27 cellular contexts compared by ENCODE assay signal in the genomic region with DNA sequence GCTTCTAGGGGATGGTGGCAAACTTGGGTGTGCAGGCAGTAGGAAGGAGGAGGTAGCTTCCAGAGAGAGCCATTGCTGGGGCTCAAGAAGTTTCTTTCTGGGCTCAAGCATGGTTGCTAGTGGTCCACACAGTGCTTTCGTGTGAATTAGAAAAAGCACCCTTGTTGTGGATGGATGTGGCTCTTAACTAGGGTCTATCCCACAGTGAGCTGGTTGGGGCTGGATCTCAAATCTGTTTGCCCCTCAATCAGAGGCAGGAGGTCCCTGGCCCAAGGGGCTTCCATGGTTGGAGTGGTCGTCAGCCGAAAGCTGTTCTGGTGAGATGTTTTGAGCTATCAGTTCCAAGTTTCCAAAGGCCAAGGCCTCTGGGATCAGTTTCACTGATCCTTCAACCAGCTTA. TPM values are rescaled to one million over a fixed set of nuclear protein-coding genes. Genes with fewer than 3 reads are reported as not detected.
DNase-seq lines count a peak whose midpoint lies in the region; ATAC-seq and TF ChIP-seq lines count a peak whose summit lies in the region.
"Had no signal": no experiment of that assay in that cellular context is flagged by ENCODE, and none has a peak within 500 bp of the region (broad histone marks: within the 10 kb centered on the region; RNA-seq: fewer than 3 reads in every experiment).

No MANE protein-coding gene starts in this region.

- H3K27ac Mint-ChIP-seq in neural crest cell (ENCODE audit: unreplicated experiment): peak overlapping the region; percentile 83

- 95% methylated on average over 3 of the region's 3 CpGs for WGBS in right cardiac atrium
- 97 to 98% methylated on average over 3 of the region's 3 CpGs for WGBS in heart right ventricle, 2 donors

- H3K4me1 ChIP-seq in right cardiac atrium (ENCODE audit: control insufficient read depth, insufficient read depth, low read length): peaks cover 52% of the 10 kb centered on the region
- peaks cover 40 to 98% (median 84%) of the 10 kb centered on the region in 9 donors for H3K4me1 ChIP-seq in heart right ventricle
- H3K4me1 ChIP-seq: SJSA1 had no signal

- H3K9me3 Mint-ChIP-seq in neural crest cell: no peaks in the 10 kb centered on the region
- H3K9me3 Mint-ChIP-seq: CD4-positive, CD25-positive, alpha-beta regulatory T cell had no signal

- DNase-seq in right cardiac atrium: no peak
- no peak for DNase-seq in heart right ventricle
- DNase-seq in neural crest cell (ENCODE audit: low read depth, low spot score): no peak
- DNase-seq in GM20000 (ENCODE audit: low spot score): no peak
- DNase-seq in G401 (ENCODE audit: low spot score): no peak
- DNase-seq: CD4-positive, CD25-positive, alpha-beta regulatory T cell; COR-L47; DMS53; GOT3; HCEC 1CT; Karpas-422; NCI-H1105; NCI-H1436 treated with DMSO at 0.1 percent for 48 hours; NCI-H1930; NCI-H446; NCI-H524 treated with DMSO at 0.1 percent for 48 hours; NCI-H774; PC-9; Right ventricle myocardium superior had no signal

- H3K4me3 Mint-ChIP-seq in neural crest cell: no peak overlapping the region
- H3K4me3 Mint-ChIP-seq: CD4-positive, CD25-positive, alpha-beta regulatory T cell had no signal

- H3K27ac ChIP-seq in right cardiac atrium (ENCODE audit: low read length) (peak overlapping the region; percentile 26), heart right ventricle (peak overlapping the region in 1 of 10 donors; percentile 96), angular gyrus (ENCODE audit: low read depth, low read length) (peak overlapping the region; percentile 22)
- H3K27ac ChIP-seq: PC-9, SJSA1 had no signal

- H3K4me3 ChIP-seq in right cardiac atrium (ENCODE audit: low read length) (no peak overlapping the region), heart right ventricle (no peak overlapping the region)
- H3K4me3 ChIP-seq: PC-9, SJSA1 had no signal

- no peaks in the 10 kb centered on the region for H3K27me3 Mint-ChIP-seq in neural crest cell (ENCODE audit: low read depth)

- no peaks in the 10 kb centered on the region for H3K27me3 ChIP-seq in right cardiac atrium (ENCODE audit: control insufficient read depth, insufficient read depth)
- H3K27me3 ChIP-seq in heart right ventricle: no peaks in the 10 kb centered on the region
- H3K27me3 ChIP-seq: SJSA1 had no signal

- H3K36me3 Mint-ChIP-seq in neural crest cell (ENCODE audit: low read depth): no peaks in the 10 kb centered on the region

- no peak for TF ChIP-seq CTCF in heart right ventricle (IDR thresholded peaks at IDR 0.05)
- no peak for TF ChIP-seq CTCF in neural crest cell (conservative IDR thresholded peaks at IDR 0.05)
- no peak for TF ChIP-seq CTCF in GM20000 (IDR thresholded peaks at IDR 0.05; ENCODE audit: extremely low read depth, missing control alignments)

- intact Hi-C loops in right cardiac atrium (cut with DNase I) (no loop called here), heart right ventricle (cut with DNase I) (no loop called here)

- H3K9me3 ChIP-seq in right cardiac atrium (ENCODE audit: control insufficient read depth, low read length) (no peaks in the 10 kb centered on the region), heart right ventricle (no peaks in the 10 kb centered on the region)
- H3K9me3 ChIP-seq: SJSA1 had no signal

- in situ Hi-C loops in G401 (cut with HindIII; ENCODE audit: low sequenced_read_pairs): no loop called here

- no peaks in the 10 kb centered on the region for H3K36me3 ChIP-seq in heart right ventricle
- H3K36me3 ChIP-seq: SJSA1 had no signal

- H3K4me1 Mint-ChIP-seq in neural crest cell: peaks cover 80% of the 10 kb centered on the region

- no peak for ATAC-seq in right cardiac atrium
- no peak for ATAC-seq in heart right ventricle
- ATAC-seq in GM18861 (IDR thresholded peaks at IDR 0.05; ENCODE audit: unreplicated experiment): no peak
- ATAC-seq in GM21515 (IDR thresholded peaks at IDR 0.05; ENCODE audit: unreplicated experiment): no peak

RNA-seq across cellular contexts. Expression of a gene that starts 35.0 kb away (rescaled TPM):
- total RNA-seq in right cardiac atrium (10 to 100 TPM; 61.5 to 89.7 (median 79.4) TPM), heart right ventricle (100 to 1,000 TPM in 1 of 10 donors, 10 to 100 TPM in 9; 18.3 to 108 (median 72.9) TPM), neural crest cell (36.6 and 39.4 TPM in 2 replicates)
- polyA plus RNA-seq in right cardiac atrium (49.8 TPM), heart right ventricle (10 to 100 TPM; 21.1 to 39.6 TPM)
- not detected in 2 replicates for total RNA-seq in G401 (2014; rRNA removed; shearing (Covaris generic))
- total RNA-seq: A172, Daoy, RPMI7951, SJSA1 had no signal
- polyA plus RNA-seq: BJ had no signal

Comparison
In these comparisons a context has a peak if more than half of its experiments do, and no peak if none do; other contexts are left out.
1. RNA of a gene that starts 35.0 kb away (total RNA-seq): 61.5 to 89.7 TPM in right cardiac atrium, 18.3 to 108 TPM in heart right ventricle and 36.6 to 39.4 TPM in neural crest cell; not detected in G401; every median in the first group is over 10 times any median in the second.